In the genomic region with DNA sequence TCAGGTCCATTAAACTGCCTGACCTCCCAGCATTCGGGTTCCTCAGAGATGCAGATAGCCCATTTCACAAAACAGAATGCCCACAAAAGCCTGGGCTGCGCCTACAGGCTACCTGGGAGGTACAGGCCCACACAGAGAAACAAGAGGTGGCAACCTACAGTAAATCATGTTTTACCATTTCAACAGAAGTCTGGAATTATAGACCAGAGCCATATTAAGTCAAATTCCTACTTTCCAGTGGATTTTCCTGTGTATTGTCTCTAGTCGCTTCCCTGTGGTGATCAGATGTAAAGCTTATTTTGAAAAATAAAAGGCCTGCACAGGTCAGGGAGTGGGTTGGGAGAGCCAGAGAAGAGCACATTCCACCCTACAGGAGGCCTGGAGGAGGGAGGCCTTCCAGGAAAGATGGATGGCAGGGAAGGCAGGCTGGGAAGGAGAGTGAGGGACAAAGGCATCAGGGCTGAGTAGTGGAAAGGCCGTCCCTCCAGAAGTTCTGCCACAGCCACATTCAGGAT, we compare ENCODE assay signal across 1 cellular context.
TF ChIP-seq lines count a peak whose summit lies in the region.

No MANE protein-coding gene starts in this region.

TF ChIP-seq in WTC11, 78 proteins besides CTCF, POLR2A, EP300 and RAD21:
- TF ChIP-seq ZBTB21 (CRISPR knock-in tag; IDR thresholded peaks at IDR 0.05; ENCODE audit: borderline replicate concordance): 0 out of 2 replicates have a peak, but pooled peaks have one; percentile 44
- TF ChIP-seq ETV6 (CRISPR knock-in tag; IDR thresholded peaks at IDR 0.05): peak; percentile 76; the same call in 1 of the 2 replicates
- no peak for TF ChIP-seq OVOL2 (CRISPR knock-in tag; IDR thresholded peaks at IDR 0.05; ENCODE audit: borderline replicate concordance)
- TF ChIP-seq, protein P1, sequence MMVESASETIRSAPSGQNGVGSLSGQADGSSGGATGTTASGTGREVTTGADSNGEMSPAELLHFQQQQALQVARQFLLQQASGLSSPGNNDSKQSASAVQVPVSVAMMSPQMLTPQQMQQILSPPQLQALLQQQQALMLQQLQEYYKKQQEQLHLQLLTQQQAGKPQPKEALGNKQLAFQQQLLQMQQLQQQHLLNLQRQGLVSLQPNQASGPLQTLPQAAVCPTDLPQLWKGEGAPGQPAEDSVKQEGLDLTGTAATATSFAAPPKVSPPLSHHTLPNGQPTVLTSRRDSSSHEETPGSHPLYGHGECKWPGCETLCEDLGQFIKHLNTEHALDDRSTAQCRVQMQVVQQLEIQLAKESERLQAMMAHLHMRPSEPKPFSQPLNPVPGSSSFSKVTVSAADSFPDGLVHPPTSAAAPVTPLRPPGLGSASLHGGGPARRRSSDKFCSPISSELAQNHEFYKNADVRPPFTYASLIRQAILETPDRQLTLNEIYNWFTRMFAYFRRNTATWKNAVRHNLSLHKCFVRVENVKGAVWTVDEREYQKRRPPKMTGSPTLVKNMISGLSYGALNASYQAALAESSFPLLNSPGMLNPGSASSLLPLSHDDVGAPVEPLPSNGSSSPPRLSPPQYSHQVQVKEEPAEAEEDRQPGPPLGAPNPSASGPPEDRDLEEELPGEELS (CRISPR knock-in tag; IDR thresholded peaks at IDR 0.05): peak; percentile 50; the same call in 1 of the 2 replicates
- TF ChIP-seq, protein P2, sequence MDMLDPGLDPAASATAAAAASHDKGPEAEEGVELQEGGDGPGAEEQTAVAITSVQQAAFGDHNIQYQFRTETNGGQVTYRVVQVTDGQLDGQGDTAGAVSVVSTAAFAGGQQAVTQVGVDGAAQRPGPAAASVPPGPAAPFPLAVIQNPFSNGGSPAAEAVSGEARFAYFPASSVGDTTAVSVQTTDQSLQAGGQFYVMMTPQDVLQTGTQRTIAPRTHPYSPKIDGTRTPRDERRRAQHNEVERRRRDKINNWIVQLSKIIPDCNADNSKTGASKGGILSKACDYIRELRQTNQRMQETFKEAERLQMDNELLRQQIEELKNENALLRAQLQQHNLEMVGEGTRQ (CRISPR knock-in tag; IDR thresholded peaks at IDR 0.05): 0 out of 2 replicates have a peak, but pooled peaks have one; percentile 10
- TF ChIP-seq CBFB (CRISPR knock-in tag; IDR thresholded peaks at IDR 0.05; ENCODE audit: low read depth): 0 out of 2 replicates have a peak, but pooled peaks have one; percentile 40
- TF ChIP-seq ZNF232 (CRISPR knock-in tag; IDR thresholded peaks at IDR 0.05): peak; percentile 68; the same call in 1 of the 2 replicates
- no peak for TF ChIP-seq ZNF416 (CRISPR knock-in tag; IDR thresholded peaks at IDR 0.05)
- peak; percentile 52; the same call in 1 of the 2 replicates for TF ChIP-seq ZNF423 (CRISPR knock-in tag; IDR thresholded peaks at IDR 0.05)
- TF ChIP-seq ESRRA (CRISPR knock-in tag; IDR thresholded peaks at IDR 0.05; ENCODE audit: borderline replicate concordance): no peak
- TF ChIP-seq MYBL2 (CRISPR knock-in tag; IDR thresholded peaks at IDR 0.05): 0 out of 2 replicates have a peak, but pooled peaks have one; percentile 32
- TF ChIP-seq ZNF396 (CRISPR knock-in tag; IDR thresholded peaks at IDR 0.05; ENCODE audit: borderline replicate concordance): no peak
- no peak for TF ChIP-seq FOXJ3 (CRISPR knock-in tag; IDR thresholded peaks at IDR 0.05; ENCODE audit: borderline replicate concordance)
- TF ChIP-seq, protein P3, sequence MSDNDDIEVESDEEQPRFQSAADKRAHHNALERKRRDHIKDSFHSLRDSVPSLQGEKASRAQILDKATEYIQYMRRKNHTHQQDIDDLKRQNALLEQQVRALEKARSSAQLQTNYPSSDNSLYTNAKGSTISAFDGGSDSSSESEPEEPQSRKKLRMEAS (CRISPR knock-in tag; IDR thresholded peaks at IDR 0.05): peak; percentile 46; the same call in 1 of the 2 replicates
- TF ChIP-seq GABPB1 (CRISPR knock-in tag; IDR thresholded peaks at IDR 0.05): no peak
- TF ChIP-seq ZNF138 (CRISPR knock-in tag; conservative IDR thresholded peaks at IDR 0.05): peak; percentile 76; the same call in 1 of the 2 replicates
- peak; percentile 76; the same call in 1 of the 2 replicates for TF ChIP-seq TEAD1 (CRISPR knock-in tag; IDR thresholded peaks at IDR 0.05)
- TF ChIP-seq, protein P4, sequence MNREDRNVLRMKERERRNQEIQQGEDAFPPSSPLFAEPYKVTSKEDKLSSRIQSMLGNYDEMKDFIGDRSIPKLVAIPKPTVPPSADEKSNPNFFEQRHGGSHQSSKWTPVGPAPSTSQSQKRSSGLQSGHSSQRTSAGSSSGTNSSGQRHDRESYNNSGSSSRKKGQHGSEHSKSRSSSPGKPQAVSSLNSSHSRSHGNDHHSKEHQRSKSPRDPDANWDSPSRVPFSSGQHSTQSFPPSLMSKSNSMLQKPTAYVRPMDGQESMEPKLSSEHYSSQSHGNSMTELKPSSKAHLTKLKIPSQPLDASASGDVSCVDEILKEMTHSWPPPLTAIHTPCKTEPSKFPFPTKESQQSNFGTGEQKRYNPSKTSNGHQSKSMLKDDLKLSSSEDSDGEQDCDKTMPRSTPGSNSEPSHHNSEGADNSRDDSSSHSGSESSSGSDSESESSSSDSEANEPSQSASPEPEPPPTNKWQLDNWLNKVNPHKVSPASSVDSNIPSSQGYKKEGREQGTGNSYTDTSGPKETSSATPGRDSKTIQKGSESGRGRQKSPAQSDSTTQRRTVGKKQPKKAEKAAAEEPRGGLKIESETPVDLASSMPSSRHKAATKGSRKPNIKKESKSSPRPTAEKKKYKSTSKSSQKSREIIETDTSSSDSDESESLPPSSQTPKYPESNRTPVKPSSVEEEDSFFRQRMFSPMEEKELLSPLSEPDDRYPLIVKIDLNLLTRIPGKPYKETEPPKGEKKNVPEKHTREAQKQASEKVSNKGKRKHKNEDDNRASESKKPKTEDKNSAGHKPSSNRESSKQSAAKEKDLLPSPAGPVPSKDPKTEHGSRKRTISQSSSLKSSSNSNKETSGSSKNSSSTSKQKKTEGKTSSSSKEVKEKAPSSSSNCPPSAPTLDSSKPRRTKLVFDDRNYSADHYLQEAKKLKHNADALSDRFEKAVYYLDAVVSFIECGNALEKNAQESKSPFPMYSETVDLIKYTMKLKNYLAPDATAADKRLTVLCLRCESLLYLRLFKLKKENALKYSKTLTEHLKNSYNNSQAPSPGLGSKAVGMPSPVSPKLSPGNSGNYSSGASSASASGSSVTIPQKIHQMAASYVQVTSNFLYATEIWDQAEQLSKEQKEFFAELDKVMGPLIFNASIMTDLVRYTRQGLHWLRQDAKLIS (CRISPR knock-in tag; IDR thresholded peaks at IDR 0.05; ENCODE audit: borderline replicate concordance): 0 out of 2 replicates have a peak, but pooled peaks have one; percentile 23
